1 cellular context compared by ENCODE assay signal in the genomic region with DNA sequence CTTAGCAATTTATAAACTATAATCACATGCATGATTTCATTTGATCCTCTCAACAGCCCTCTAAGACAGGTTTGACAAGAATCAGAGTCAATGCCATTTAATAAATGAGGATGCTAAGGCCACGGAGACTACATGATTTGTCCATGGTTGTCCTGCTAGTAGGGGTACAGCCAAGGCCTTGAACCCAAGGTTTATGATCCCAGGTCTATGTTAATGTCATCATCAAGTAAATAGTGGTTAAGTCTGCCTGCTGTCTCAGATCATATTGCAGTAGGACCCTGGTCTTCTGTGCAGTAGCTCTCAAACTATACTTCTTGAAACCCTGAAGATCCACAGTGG.
TF ChIP-seq lines count a peak whose summit lies in the region.

No MANE protein-coding gene starts in this region.

TF ChIP-seq in A549, 52 proteins besides CTCF, POLR2A, EP300 and RAD21:
- TF ChIP-seq FOSB (CRISPR knock-in tag; IDR thresholded peaks at IDR 0.05) (no peak), GATA3 (IDR thresholded peaks at IDR 0.05; ENCODE audit: borderline replicate concordance) (no peak), NPAS2 (CRISPR knock-in tag; IDR thresholded peaks at IDR 0.05; ENCODE audit: borderline replicate concordance) (no peak), PHF8 (IDR thresholded peaks at IDR 0.05; ENCODE audit: borderline replicate concordance, low read depth) (no peak), SREBF2 (IDR thresholded peaks at IDR 0.05) (no peak), JUNB (IDR thresholded peaks at IDR 0.05) (no peak), ZFP36 (IDR thresholded peaks at IDR 0.05; ENCODE audit: borderline replicate concordance, partially characterized antibody) (no peak), CBX8 (IDR thresholded peaks at IDR 0.05) (no peak), ZC3H11A (IDR thresholded peaks at IDR 0.05) (no peak), RCOR1 (IDR thresholded peaks at IDR 0.05; ENCODE audit: low read depth, low read length) (no peak)
